ENCODE assay signal across 22 cellular contexts in genomic region chr11:6530848-6531247, GRCh38.
"Had no signal": no experiment of that assay in that cellular context is flagged by ENCODE, and none has a peak within 500 bp of the region (broad histone marks: within the 10 kb centered on the region; RNA-seq: fewer than 3 reads in every experiment).

No MANE protein-coding gene starts in this region.

- H3K4me3 ChIP-seq: dorsolateral prefrontal cortex, esophagus muscularis mucosa, gastroesophageal sphincter, heart left ventricle, hepatocyte, left lung, ovary, psoas muscle, sigmoid colon, testis, tibial artery had no signal

- H3K27ac Mint-ChIP-seq: natural killer cell, type B pancreatic cell had no signal

- DNase-seq: effector CD4-positive, alpha-beta T cell; heart left ventricle; kidney; left lung; natural killer cell; occipital lobe; ovary; posterior cingulate gyrus; psoas muscle; right cardiac atrium; sigmoid colon; stimulated activated CD4-positive, alpha-beta T cell treated with anti-CD3 and anti-CD28 coated beads, Interleukin-2, amount 100 ng/mL, for 24 hours; stimulated activated naive CD8-positive, alpha-beta T cell treated with anti-CD3 and anti-CD28 coated beads, Interleukin-15, Interleukin-2, amounts not matched to agents 100 U/mL and 50 U/mL, for 24 hours; testis; tibial artery had no signal

- H3K27me3 Mint-ChIP-seq: stimulated activated memory B cell treated with anti-CD40 and anti-IgM and Interleukin-4, amounts not matched to agents 10 μg/mL and 1 μg/mL and 100 μg/mL, for 72 hours; type B pancreatic cell had no signal

- H3K9me3 ChIP-seq: esophagus muscularis mucosa, gastroesophageal sphincter, heart left ventricle, left lung, ovary, psoas muscle, sigmoid colon, testis, tibial artery had no signal

- H3K4me3 Mint-ChIP-seq: natural killer cell; stimulated activated memory B cell treated with anti-CD40 and anti-IgM and Interleukin-4, amounts not matched to agents 10 μg/mL and 1 μg/mL and 100 μg/mL, for 72 hours; type B pancreatic cell had no signal

- H3K9me3 Mint-ChIP-seq: natural killer cell; stimulated activated memory B cell treated with anti-CD40 and anti-IgM and Interleukin-4, amounts not matched to agents 10 μg/mL and 1 μg/mL and 100 μg/mL, for 72 hours; type B pancreatic cell had no signal

- H3K27ac ChIP-seq: esophagus muscularis mucosa, foreskin keratinocyte, gastroesophageal sphincter, heart left ventricle, hepatocyte, left lung, ovary, psoas muscle, sigmoid colon, testis, tibial artery had no signal

- ATAC-seq: gastroesophageal sphincter; stimulated activated memory B cell treated with anti-CD40 and anti-IgM and Interleukin-4, amounts not matched to agents 10 μg/mL and 1 μg/mL and 100 μg/mL, for 72 hours; stimulated activated naive CD8-positive, alpha-beta T cell treated with anti-CD3 and anti-CD28 coated beads, Interleukin-15, Interleukin-2, amounts not matched to agents 100 U/mL and 50 U/mL, for 24 hours had no signal

- H3K4me1 ChIP-seq: esophagus muscularis mucosa, foreskin keratinocyte, gastroesophageal sphincter, heart left ventricle, left lung, psoas muscle, testis, tibial artery had no signal

- H2AFZ ChIP-seq: hepatocyte had no signal

- H3K27me3 ChIP-seq: dorsolateral prefrontal cortex, esophagus muscularis mucosa, foreskin keratinocyte, gastroesophageal sphincter, heart left ventricle, hepatocyte, left lung, ovary, sigmoid colon, testis, tibial artery had no signal

- H3K4me2 ChIP-seq: hepatocyte had no signal

- H3K36me3 ChIP-seq: ovary had no signal

- H3K79me2 ChIP-seq: hepatocyte had no signal

- H3K36me3 Mint-ChIP-seq: natural killer cell had no signal
